In the genomic region with DNA sequence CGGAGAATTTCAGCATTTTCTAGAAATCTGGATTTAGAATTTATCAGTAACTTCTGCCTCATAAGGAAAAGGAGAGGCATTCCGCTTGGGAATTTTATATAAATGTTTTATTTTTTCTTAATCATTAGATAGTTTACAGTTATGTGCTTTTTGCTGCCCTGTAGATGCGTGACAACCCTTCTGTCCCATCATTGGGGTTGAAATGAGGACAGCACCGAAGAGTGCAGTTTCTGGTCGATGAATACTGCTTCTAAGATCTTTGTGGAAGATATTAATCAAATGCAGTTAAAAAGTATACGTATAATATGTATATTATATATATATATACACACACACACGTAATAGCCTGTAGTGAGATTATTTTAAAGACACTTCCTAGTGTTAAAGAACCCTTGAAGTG, we compare ENCODE assay signal across 8 cellular contexts. TPM values are rescaled to one million over a fixed set of nuclear protein-coding genes. Genes with fewer than 3 reads are reported as not detected.
DNase-seq lines count a peak whose midpoint lies in the region; ATAC-seq, FAIRE-seq and TF ChIP-seq lines count a peak whose summit lies in the region.

No MANE protein-coding gene starts in this region.

- H3K27me3 ChIP-seq in HUES48 (ENCODE audit: control insufficient read depth, insufficient read depth, low read length) (no peaks in the 10 kb centered on the region), mesendoderm (ENCODE audit: insufficient read depth, low read length, poor library complexity) (no peaks in the 10 kb centered on the region)

- no peak for ATAC-seq in A549
- ATAC-seq in GM21723 (IDR thresholded peaks at IDR 0.05; ENCODE audit: unreplicated experiment), result no peak

- H3K9ac ChIP-seq in HUES48 (ENCODE audit: low read depth, low read length) (peak overlapping the region; percentile 57), mesendoderm (ENCODE audit: low read length) (peak overlapping the region; percentile 89)

- H3K9me3 ChIP-seq in A549 (no peaks in the 10 kb centered on the region), HUES48 (ENCODE audit: control insufficient read depth, insufficient read depth, low read length) (no peaks in the 10 kb centered on the region; the same call in 1 of the 2 replicates)

- no peak overlapping the region for H4K5ac ChIP-seq in mesendoderm (ENCODE audit: low read length)

- H3K27ac ChIP-seq in A549, result no peak overlapping the region; a peak in 1 of 6 replicates
- peak overlapping the region; percentile 99 for H3K27ac ChIP-seq in HUES48 (ENCODE audit: low read depth, low read length)
- no peak overlapping the region for H3K27ac ChIP-seq in mesendoderm (ENCODE audit: low read depth, low read length)

- peak overlapping the region; percentile 71 for H3K4me3 ChIP-seq in A549
- H3K4me3 ChIP-seq in HUES48 (ENCODE audit: low read depth, low read length), result peak overlapping the region; percentile 87
- peak overlapping the region; percentile 98 for H3K4me3 ChIP-seq in astrocyte of the cerebellum (ENCODE audit: low read depth, low read length)
- H3K4me3 ChIP-seq in mesendoderm (ENCODE audit: low read length), result peak overlapping the region; percentile 89

- H3K4me1 ChIP-seq in A549, result peaks cover 14% of the 10 kb centered on the region; the same call in 2 of the 3 replicates
- peaks cover 39% of the 10 kb centered on the region for H3K4me1 ChIP-seq in HUES48 (ENCODE audit: control insufficient read depth, insufficient read depth, low read length)
- peaks cover 7% of the 10 kb centered on the region for H3K4me1 ChIP-seq in mesendoderm (ENCODE audit: control insufficient read depth, low read depth, low read length)

- no peak for TF ChIP-seq POLR2A in A549 (IDR thresholded peaks at IDR 0.05; ENCODE audit: low read length)

- TF ChIP-seq CTCF in A549 (IDR thresholded peaks at IDR 0.05) (no peak), astrocyte of the cerebellum (IDR thresholded peaks at IDR 0.05; ENCODE audit: low read depth, low read length, missing control alignments) (no peak)

- POLR2A ChIA-PET in A549 (lab: Yijun Ruan, JAX), result no interaction called here

- H3K79me2 ChIP-seq in mesendoderm (ENCODE audit: control insufficient read depth, insufficient read depth, low read length), result peaks cover 48% of the 10 kb centered on the region

- no peak overlapping the region for H2BK15ac ChIP-seq in mesendoderm (replicated peaks; ENCODE audit: low read depth)

- in situ Hi-C loops in astrocyte of the cerebellum (cut with HindIII; ENCODE audit: low sequenced_read_pairs), result loop anchor here (5.0 kb wide), 1 partner anchor 85 kb away; no protein-coding TSS in a partner anchor

- peaks cover 5% of the 10 kb centered on the region for H3K79me1 ChIP-seq in mesendoderm (ENCODE audit: low read length)

- CTCF ChIA-PET in A549 (lab: Yijun Ruan, JAX), result no interaction called here

- no peak overlapping the region for H3K18ac ChIP-seq in mesendoderm (ENCODE audit: low read length)

- no peak overlapping the region for H2BK120ac ChIP-seq in mesendoderm (ENCODE audit: low read depth, low read length)

- no peak for TF ChIP-seq EP300 in A549 (IDR thresholded peaks at IDR 0.05)

- no peak for TF ChIP-seq RAD21 in A549 (conservative IDR thresholded peaks at IDR 0.05 in 1 of 2, IDR thresholded peaks at IDR 0.05 in 1 of 2)

- no peak overlapping the region for H2BK5ac ChIP-seq in mesendoderm (ENCODE audit: low read length)

- 85% methylated on average over 7 of the region's 7 CpGs for WGBS in A549 (ENCODE audit: missing lambda C conversion rate)
- WGBS in mesendoderm (ENCODE audit: extremely low coverage, insufficient coverage, low lambda C conversion rate), result no CpG with 5 or more reads among the region's 7 CpGs

- no peak overlapping the region for H3K4ac ChIP-seq in mesendoderm (ENCODE audit: low read depth, low read length)

- H3K56ac ChIP-seq in mesendoderm (ENCODE audit: low read length), result no peak overlapping the region

- no peak for FAIRE-seq in A549 (lab: Jason Lieb, UNC)

- no peak overlapping the region for H2AK5ac ChIP-seq in mesendoderm (ENCODE audit: low read length)

- DNase-seq in A549 (ENCODE audit: low read depth in 1 of 2, low spot score in 1 of 2) (no peak), astrocyte of the cerebellum (ENCODE audit: low read depth) (no peak), mesendoderm (no peak), HT-29 (ENCODE audit: low spot score) (no peak), DMS 273 (lab: John Stamatoyannopoulos, UW; ENCODE audit: unreplicated experiment) (no peak), DMS79 treated with DMSO at 0.1 percent for 48 hours (lab: John Stamatoyannopoulos, UW) (no peak)

- H3K4me2 ChIP-seq in A549 (peak overlapping the region; percentile 89), mesendoderm (ENCODE audit: low read length) (peak overlapping the region; percentile 83)

- no peaks in the 10 kb centered on the region for H3K36me3 ChIP-seq in HUES48 (ENCODE audit: control insufficient read depth, insufficient read depth, low read length)
- H3K36me3 ChIP-seq in mesendoderm (ENCODE audit: control insufficient read depth, insufficient read depth, low read length), result no peaks in the 10 kb centered on the region

- H3K23ac ChIP-seq in mesendoderm (ENCODE audit: low read length), result no peak overlapping the region

- H4K8ac ChIP-seq in mesendoderm (ENCODE audit: low read depth, low read length), result no peak overlapping the region

TF ChIP-seq in A549, 52 proteins besides CTCF, POLR2A, EP300 and RAD21:
- TF ChIP-seq HOXB5 (CRISPR knock-in tag; IDR thresholded peaks at IDR 0.05), result no peak
- TF ChIP-seq, protein P1, sequence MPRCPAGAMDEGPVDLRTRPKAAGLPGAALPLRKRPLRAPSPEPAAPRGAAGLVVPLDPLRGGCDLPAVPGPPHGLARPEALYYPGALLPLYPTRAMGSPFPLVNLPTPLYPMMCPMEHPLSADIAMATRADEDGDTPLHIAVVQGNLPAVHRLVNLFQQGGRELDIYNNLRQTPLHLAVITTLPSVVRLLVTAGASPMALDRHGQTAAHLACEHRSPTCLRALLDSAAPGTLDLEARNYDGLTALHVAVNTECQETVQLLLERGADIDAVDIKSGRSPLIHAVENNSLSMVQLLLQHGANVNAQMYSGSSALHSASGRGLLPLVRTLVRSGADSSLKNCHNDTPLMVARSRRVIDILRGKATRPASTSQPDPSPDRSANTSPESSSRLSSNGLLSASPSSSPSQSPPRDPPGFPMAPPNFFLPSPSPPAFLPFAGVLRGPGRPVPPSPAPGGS (IDR thresholded peaks at IDR 0.05), result no peak
- TF ChIP-seq RFX5 (IDR thresholded peaks at IDR 0.05), result no peak
- TF ChIP-seq NFE2L2 (conservative IDR thresholded peaks at IDR 0.05; ENCODE audit: low read length), result no peak
- TF ChIP-seq, protein P2, sequence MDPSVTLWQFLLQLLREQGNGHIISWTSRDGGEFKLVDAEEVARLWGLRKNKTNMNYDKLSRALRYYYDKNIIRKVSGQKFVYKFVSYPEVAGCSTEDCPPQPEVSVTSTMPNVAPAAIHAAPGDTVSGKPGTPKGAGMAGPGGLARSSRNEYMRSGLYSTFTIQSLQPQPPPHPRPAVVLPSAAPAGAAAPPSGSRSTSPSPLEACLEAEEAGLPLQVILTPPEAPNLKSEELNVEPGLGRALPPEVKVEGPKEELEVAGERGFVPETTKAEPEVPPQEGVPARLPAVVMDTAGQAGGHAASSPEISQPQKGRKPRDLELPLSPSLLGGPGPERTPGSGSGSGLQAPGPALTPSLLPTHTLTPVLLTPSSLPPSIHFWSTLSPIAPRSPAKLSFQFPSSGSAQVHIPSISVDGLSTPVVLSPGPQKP (IDR thresholded peaks at IDR 0.05; ENCODE audit: low read depth, low read length), result no peak
- no peak for TF ChIP-seq EHMT2 (IDR thresholded peaks at IDR 0.05; ENCODE audit: low read depth)
- TF ChIP-seq, protein P3, sequence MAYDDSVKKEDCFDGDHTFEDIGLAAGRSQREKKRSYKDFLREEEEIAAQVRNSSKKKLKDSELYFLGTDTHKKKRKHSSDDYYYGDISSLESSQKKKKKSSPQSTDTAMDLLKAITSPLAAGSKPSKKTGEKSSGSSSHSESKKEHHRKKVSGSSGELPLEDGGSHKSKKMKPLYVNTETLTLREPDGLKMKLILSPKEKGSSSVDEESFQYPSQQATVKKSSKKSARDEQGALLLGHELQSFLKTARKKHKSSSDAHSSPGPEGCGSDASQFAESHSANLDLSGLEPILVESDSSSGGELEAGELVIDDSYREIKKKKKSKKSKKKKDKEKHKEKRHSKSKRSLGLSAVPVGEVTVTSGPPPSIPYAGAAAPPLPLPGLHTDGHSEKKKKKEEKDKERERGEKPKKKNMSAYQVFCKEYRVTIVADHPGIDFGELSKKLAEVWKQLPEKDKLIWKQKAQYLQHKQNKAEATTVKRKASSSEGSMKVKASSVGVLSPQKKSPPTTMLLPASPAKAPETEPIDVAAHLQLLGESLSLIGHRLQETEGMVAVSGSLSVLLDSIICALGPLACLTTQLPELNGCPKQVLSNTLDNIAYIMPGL (CRISPR knock-in tag; IDR thresholded peaks at IDR 0.05; ENCODE audit: borderline replicate concordance), result no peak
- no peak for TF ChIP-seq CHD4 (IDR thresholded peaks at IDR 0.05; ENCODE audit: borderline replicate concordance)

RNA-seq across cellular contexts. Expression of a gene that starts 1.5 kb away (rescaled TPM):
- polyA plus RNA-seq in A549 (2011; rRNA removed), result 28.9 and 37.1 TPM in 2 replicates
- polyA plus RNA-seq in A549 (2012; cell fraction: cytosol; rRNA removed), result 6.8 and 8.3 TPM in 2 replicates
- 8.4 and 12.0 TPM in 2 replicates for polyA plus RNA-seq in A549 (2012; cell fraction: nucleus; rRNA removed)
- polyA plus RNA-seq in A549 (2017; fragmentation: RNase III; extraction: RNeasy Plus Mini Kit Qiagen cat#74134 plus additional on column Dnase treatment), result 16.0 to 17.6 TPM (median 16.5 TPM) in 3 replicates
- polyA minus RNA-seq in A549 (2011; rRNA and poly(A)+ RNA removed), result 17.9 and 20.3 TPM in 2 replicates
- polyA plus RNA-seq in mesendoderm (2013, experiment 1 of 2), result 77.2 TPM
- polyA plus RNA-seq in mesendoderm (2013, experiment 2 of 2), result 77.5 TPM
- total RNA-seq in HT-29 (2014; rRNA removed; shearing (Covaris generic)), result 17.8 and 23.8 TPM in 2 replicates
